Comparison of ENCODE assay signal across 1 cellular context in genomic region chr19:18203408-18203862, GRCh38.
TF ChIP-seq lines count a peak whose summit lies in the region.

No MANE protein-coding gene starts in this region.

TF ChIP-seq in K562, 482 proteins besides CTCF, POLR2A, EP300 and RAD21 (continued from another document):
- peak; percentile 34 for TF ChIP-seq GMEB1 (CRISPR knock-in tag; IDR thresholded peaks at IDR 0.05)
- TF ChIP-seq NR4A1 (CRISPR knock-in tag; IDR thresholded peaks at IDR 0.05), result 0 out of 2 replicates have a peak, but pooled peaks have one; percentile 23
- TF ChIP-seq NR4A1 (tag; IDR thresholded peaks at IDR 0.05), result no peak
- 0 out of 2 replicates have a peak, but pooled peaks have one; percentile 50 for TF ChIP-seq ETS1 (conservative IDR thresholded peaks at IDR 0.05; ENCODE audit: control insufficient read depth, low read depth, low read length)
- TF ChIP-seq FIP1L1 (IDR thresholded peaks at IDR 0.05; ENCODE audit: low read depth, low read length, poor library complexity, severe bottlenecking), result peak; percentile 56
- peak; percentile 61; the same call in 1 of the 2 replicates for TF ChIP-seq GATAD2A (IDR thresholded peaks at IDR 0.05)
- TF ChIP-seq SRF (CRISPR knock-in tag; IDR thresholded peaks at IDR 0.05), result no peak
- TF ChIP-seq ZNF639 (CRISPR knock-in tag; conservative IDR thresholded peaks at IDR 0.05 in 1 of 2, IDR thresholded peaks at IDR 0.05 in 1 of 2), result peak in 1 of 2 experiments; percentile 27; a peak in 1 of 4 replicates
- TF ChIP-seq ZC3H4 (CRISPR knock-in tag; IDR thresholded peaks at IDR 0.05; ENCODE audit: borderline replicate concordance), result 0 out of 2 replicates have a peak, but pooled peaks have one; percentile 78
- TF ChIP-seq ZBTB5 (IDR thresholded peaks at IDR 0.05), result no peak
- TF ChIP-seq ZKSCAN8 (CRISPR knock-in tag; IDR thresholded peaks at IDR 0.05), result no peak
- 0 out of 4 replicates have a peak, but pooled peaks of 1 of the 2 experiments have one; percentile 11 for TF ChIP-seq NONO (IDR thresholded peaks at IDR 0.05; ENCODE audit: low read depth in 2 of 2, low read length in 1 of 2)
